Comparison of ENCODE assay signal across 1 cellular context in the genomic region with DNA sequence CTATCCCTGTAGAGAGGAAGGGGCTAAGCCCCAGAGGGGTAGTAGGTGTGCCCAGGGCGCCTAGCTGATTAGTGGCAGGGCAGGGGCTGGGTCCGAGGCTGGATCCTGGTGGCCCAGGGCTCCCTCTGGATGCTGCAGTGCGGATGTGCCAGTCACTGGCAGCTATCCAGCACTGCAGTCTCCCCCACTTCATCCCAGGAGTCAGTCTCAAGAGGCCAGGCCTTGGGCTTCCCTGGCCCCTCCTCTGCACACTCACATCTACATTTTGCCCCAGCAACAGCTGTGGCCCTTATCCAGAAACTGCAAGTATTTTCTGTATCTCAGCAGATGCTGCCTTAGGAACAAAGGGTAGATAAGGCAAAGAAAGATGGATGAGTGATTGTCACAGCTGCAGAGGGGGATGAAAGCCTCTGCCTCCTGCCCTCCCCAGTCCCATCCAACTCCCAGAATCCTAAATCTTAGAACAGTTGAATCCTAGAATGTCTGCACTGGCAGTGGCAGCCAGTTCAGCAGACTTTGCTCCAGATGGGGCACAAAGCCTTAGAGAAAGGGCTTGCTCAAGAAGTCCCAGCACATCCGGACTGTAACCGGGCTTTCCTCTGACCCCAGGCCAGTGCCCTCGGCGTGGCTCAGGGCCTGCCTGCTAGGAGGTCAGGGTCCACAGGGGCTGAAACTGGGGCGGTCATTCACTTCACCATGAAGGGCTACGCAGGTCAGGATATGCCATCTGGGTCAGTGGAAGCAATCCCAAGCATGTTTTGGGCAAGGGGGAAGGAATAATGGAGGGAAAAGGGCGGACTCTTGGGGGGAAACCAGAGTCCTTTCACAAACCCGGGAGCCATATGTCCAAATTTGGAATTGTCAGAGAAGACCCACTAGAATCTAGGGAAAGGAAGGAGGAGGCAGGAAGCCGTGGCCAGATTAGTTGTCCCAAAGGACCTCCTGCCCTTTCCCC.
TF ChIP-seq lines count a peak whose summit lies in the region.

No MANE protein-coding gene starts in this region.

TF ChIP-seq in SK-N-SH treated with all-trans-retinoic acid at 6 μM for 48 hours, 23 proteins besides CTCF, POLR2A, EP300 and RAD21 (continued from another document):
- TF ChIP-seq, protein P1, sequence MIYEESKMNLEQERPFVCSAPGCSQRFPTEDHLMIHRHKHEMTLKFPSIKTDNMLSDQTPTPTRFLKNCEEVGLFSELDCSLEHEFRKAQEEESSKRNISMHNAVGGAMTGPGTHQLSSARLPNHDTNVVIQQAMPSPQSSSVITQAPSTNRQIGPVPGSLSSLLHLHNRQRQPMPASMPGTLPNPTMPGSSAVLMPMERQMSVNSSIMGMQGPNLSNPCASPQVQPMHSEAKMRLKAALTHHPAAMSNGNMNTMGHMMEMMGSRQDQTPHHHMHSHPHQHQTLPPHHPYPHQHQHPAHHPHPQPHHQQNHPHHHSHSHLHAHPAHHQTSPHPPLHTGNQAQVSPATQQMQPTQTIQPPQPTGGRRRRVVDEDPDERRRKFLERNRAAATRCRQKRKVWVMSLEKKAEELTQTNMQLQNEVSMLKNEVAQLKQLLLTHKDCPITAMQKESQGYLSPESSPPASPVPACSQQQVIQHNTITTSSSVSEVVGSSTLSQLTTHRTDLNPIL (CRISPR knock-in tag; IDR thresholded peaks at IDR 0.05; ENCODE audit: low read depth): no peak
- no peak for TF ChIP-seq ZNF565 (CRISPR knock-in tag; conservative IDR thresholded peaks at IDR 0.05; ENCODE audit: low read depth)
